1 cellular context compared by ENCODE assay signal in the genomic region with DNA sequence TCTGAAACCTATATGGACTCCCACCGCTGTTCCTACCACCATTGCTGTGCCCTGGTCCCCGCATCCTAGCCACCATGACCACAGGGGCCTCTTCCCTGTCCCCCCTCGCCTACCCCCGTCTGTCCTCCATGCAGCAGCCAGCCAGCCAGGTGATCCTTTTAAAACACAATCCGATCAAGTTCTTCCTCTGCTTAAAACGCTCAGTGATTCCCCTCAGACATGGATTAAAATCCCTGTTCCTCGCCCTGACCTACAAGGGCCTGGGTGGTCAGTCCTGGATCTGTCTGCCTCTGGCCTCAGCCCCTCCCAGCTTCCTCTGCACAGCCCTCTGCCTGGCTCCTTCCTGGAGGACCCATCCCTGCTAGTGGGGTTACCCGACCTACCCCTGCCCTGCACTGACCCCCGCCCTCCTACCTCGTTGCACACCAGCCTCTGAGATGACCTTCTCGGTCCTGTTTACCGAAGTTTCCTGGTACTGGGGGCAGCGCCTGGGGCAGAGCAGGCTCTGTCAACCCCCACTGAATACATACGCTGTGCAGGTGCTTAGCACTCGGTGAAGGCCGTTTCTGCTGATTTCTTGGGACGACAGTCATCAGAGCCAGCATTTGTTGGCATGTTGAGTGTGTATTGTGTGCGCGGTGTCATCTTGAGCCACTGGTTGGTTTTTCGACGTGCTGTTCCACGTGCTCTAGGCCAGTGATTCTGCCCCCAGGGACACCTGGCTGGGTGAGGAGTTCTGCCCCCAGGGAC.
TF ChIP-seq lines count a peak whose summit lies in the region.

No MANE protein-coding gene starts in this region.

TF ChIP-seq in GM12878, 131 proteins besides CTCF, POLR2A, EP300 and RAD21:
- TF ChIP-seq ZNF384 (IDR thresholded peaks at IDR 0.05; ENCODE audit: borderline replicate concordance, low read depth, low read length) (no peak), ZNF217 (IDR thresholded peaks at IDR 0.05) (no peak), RCOR1 (conservative IDR thresholded peaks at IDR 0.05; ENCODE audit: low read depth, low read length) (no peak), BACH1 (IDR thresholded peaks at IDR 0.05; ENCODE audit: borderline replicate concordance) (no peak), ZZZ3 (IDR thresholded peaks at IDR 0.05; ENCODE audit: control insufficient read depth, insufficient read length, low read depth) (no peak), EED (IDR thresholded peaks at IDR 0.05; ENCODE audit: low read depth) (no peak)
